In the genomic region with DNA sequence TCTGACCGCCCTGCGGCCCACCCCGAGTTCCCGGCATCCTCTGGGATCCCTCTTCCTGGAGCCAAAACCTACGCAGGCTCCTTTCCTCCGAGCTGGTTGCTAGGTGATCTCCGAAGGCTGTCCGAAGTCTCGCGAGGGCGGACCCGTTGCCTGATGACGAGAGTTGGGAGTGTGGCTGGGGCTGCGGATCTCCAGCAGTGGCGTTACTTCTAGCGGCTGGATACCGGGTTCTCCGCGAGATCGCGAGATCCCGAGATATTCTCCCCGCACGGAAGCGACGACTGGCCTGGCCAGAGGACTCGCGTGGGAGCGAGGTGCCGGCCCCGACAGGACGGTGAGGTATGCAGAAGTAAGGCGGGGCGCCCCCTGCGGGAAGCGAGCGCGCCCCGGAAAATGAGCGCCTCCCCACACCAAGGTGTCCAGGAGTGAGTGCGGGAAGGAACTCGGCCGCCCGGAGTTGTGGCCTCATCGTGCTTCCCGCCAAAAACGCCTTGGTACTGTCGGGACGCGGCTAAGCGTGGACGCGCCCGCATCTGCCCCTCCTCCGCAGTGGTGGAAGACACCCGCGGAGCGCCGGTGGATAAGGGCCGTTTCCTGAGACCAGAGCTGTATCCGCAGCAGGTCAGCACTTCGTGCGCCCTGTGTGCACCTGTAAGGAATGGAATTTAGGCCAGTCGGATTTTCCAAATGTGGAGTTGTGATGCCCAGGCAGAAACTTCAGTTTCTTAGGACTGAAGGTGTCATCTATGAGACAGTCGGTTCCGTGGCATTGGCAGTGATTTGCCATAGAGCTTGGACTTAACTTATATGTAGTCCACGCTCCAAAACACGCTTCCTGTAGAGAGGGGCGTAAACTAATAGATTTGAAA, we compare ENCODE assay signal across 1 cellular context.
TF ChIP-seq lines count a peak whose summit lies in the region.

A gene (plus strand): TSS at position 146 of the 869 bp plus-strand sequence. CDS start 1,426 bp downstream, outside the sequence.

TF ChIP-seq in K562, 482 proteins besides CTCF, POLR2A, EP300 and RAD21 (continued from another document and continues in another):
- TF ChIP-seq, protein P1, sequence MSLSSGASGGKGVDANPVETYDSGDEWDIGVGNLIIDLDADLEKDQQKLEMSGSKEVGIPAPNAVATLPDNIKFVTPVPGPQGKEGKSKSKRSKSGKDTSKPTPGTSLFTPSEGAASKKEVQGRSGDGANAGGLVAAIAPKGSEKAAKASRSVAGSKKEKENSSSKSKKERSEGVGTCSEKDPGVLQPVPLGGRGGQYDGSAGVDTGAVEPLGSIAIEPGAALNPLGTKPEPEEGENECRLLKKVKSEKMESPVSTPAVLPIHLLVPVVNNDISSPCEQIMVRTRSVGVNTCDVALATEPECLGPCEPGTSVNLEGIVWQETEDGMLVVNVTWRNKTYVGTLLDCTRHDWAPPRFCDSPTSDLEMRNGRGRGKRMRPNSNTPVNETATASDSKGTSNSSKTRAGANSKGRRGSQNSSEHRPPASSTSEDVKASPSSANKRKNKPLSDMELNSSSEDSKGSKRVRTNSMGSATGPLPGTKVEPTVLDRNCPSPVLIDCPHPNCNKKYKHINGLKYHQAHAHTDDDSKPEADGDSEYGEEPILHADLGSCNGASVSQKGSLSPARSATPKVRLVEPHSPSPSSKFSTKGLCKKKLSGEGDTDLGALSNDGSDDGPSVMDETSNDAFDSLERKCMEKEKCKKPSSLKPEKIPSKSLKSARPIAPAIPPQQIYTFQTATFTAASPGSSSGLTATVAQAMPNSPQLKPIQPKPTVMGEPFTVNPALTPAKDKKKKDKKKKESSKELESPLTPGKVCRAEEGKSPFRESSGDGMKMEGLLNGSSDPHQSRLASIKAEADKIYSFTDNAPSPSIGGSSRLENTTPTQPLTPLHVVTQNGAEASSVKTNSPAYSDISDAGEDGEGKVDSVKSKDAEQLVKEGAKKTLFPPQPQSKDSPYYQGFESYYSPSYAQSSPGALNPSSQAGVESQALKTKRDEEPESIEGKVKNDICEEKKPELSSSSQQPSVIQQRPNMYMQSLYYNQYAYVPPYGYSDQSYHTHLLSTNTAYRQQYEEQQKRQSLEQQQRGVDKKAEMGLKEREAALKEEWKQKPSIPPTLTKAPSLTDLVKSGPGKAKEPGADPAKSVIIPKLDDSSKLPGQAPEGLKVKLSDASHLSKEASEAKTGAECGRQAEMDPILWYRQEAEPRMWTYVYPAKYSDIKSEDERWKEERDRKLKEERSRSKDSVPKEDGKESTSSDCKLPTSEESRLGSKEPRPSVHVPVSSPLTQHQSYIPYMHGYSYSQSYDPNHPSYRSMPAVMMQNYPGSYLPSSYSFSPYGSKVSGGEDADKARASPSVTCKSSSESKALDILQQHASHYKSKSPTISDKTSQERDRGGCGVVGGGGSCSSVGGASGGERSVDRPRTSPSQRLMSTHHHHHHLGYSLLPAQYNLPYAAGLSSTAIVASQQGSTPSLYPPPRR (CRISPR knock-in tag; IDR thresholded peaks at IDR 0.05; ENCODE audit: borderline replicate concordance): 0 out of 2 replicates have a peak, but pooled peaks have one; percentile 54
- TF ChIP-seq ZFX (CRISPR knock-in tag; IDR thresholded peaks at IDR 0.05) (peak; percentile 83), BRD4 (IDR thresholded peaks at IDR 0.05) (0 out of 2 replicates have a peak, but pooled peaks have one; percentile 41), NR2C2 (CRISPR knock-in tag; IDR thresholded peaks at IDR 0.05) (peak; percentile 41; the same call in 1 of the 2 replicates), NR2C2 (tag; IDR thresholded peaks at IDR 0.05) (no peak; the same call in 1 of the 2 replicates), MAZ (CRISPR knock-in tag; conservative IDR thresholded peaks at IDR 0.05 in 1 of 2, IDR thresholded peaks at IDR 0.05 in 1 of 2) (peak; percentile 82 to 90), MCM2 (IDR thresholded peaks at IDR 0.05; ENCODE audit: low read depth) (no peak), ZSCAN29 (IDR thresholded peaks at IDR 0.05) (peak; percentile 55; the same call in 1 of the 2 replicates), SRF (CRISPR knock-in tag; IDR thresholded peaks at IDR 0.05) (peak in 1 of 2 experiments; percentile 69; a peak in 2 of 4 replicates), MAFG (tag; conservative IDR thresholded peaks at IDR 0.05) (no peak), GTF2E2 (tag; IDR thresholded peaks at IDR 0.05) (peak; percentile 57), ARNT (IDR thresholded peaks at IDR 0.05) (0 out of 4 replicates have a peak, but pooled peaks of 1 of the 2 experiments have one; percentile 32), RBBP5 (IDR thresholded peaks at IDR 0.05; ENCODE audit: borderline replicate concordance, insufficient read depth, low read length, poor library complexity, severe bottlenecking) (peak; percentile 98), TEAD1 (CRISPR knock-in tag; IDR thresholded peaks at IDR 0.05) (peak; percentile 91 to 98), NR3C1 (CRISPR knock-in tag; IDR thresholded peaks at IDR 0.05) (no peak; the same call in 1 of the 2 replicates), NR4A1 (CRISPR knock-in tag; IDR thresholded peaks at IDR 0.05) (no peak), NR4A1 (tag; IDR thresholded peaks at IDR 0.05) (0 out of 2 replicates have a peak, but pooled peaks have one; percentile 73), ZNF121 (CRISPR knock-in tag; conservative IDR thresholded peaks at IDR 0.05) (peak; percentile 59; the same call in 1 of the 2 replicates), SOX6 (IDR thresholded peaks at IDR 0.05) (peak; percentile 62), SMARCA4 (IDR thresholded peaks at IDR 0.05) (peak; percentile 83), ARID1B (IDR thresholded peaks at IDR 0.05) (peak; percentile 68)
- TF ChIP-seq, protein P2, sequence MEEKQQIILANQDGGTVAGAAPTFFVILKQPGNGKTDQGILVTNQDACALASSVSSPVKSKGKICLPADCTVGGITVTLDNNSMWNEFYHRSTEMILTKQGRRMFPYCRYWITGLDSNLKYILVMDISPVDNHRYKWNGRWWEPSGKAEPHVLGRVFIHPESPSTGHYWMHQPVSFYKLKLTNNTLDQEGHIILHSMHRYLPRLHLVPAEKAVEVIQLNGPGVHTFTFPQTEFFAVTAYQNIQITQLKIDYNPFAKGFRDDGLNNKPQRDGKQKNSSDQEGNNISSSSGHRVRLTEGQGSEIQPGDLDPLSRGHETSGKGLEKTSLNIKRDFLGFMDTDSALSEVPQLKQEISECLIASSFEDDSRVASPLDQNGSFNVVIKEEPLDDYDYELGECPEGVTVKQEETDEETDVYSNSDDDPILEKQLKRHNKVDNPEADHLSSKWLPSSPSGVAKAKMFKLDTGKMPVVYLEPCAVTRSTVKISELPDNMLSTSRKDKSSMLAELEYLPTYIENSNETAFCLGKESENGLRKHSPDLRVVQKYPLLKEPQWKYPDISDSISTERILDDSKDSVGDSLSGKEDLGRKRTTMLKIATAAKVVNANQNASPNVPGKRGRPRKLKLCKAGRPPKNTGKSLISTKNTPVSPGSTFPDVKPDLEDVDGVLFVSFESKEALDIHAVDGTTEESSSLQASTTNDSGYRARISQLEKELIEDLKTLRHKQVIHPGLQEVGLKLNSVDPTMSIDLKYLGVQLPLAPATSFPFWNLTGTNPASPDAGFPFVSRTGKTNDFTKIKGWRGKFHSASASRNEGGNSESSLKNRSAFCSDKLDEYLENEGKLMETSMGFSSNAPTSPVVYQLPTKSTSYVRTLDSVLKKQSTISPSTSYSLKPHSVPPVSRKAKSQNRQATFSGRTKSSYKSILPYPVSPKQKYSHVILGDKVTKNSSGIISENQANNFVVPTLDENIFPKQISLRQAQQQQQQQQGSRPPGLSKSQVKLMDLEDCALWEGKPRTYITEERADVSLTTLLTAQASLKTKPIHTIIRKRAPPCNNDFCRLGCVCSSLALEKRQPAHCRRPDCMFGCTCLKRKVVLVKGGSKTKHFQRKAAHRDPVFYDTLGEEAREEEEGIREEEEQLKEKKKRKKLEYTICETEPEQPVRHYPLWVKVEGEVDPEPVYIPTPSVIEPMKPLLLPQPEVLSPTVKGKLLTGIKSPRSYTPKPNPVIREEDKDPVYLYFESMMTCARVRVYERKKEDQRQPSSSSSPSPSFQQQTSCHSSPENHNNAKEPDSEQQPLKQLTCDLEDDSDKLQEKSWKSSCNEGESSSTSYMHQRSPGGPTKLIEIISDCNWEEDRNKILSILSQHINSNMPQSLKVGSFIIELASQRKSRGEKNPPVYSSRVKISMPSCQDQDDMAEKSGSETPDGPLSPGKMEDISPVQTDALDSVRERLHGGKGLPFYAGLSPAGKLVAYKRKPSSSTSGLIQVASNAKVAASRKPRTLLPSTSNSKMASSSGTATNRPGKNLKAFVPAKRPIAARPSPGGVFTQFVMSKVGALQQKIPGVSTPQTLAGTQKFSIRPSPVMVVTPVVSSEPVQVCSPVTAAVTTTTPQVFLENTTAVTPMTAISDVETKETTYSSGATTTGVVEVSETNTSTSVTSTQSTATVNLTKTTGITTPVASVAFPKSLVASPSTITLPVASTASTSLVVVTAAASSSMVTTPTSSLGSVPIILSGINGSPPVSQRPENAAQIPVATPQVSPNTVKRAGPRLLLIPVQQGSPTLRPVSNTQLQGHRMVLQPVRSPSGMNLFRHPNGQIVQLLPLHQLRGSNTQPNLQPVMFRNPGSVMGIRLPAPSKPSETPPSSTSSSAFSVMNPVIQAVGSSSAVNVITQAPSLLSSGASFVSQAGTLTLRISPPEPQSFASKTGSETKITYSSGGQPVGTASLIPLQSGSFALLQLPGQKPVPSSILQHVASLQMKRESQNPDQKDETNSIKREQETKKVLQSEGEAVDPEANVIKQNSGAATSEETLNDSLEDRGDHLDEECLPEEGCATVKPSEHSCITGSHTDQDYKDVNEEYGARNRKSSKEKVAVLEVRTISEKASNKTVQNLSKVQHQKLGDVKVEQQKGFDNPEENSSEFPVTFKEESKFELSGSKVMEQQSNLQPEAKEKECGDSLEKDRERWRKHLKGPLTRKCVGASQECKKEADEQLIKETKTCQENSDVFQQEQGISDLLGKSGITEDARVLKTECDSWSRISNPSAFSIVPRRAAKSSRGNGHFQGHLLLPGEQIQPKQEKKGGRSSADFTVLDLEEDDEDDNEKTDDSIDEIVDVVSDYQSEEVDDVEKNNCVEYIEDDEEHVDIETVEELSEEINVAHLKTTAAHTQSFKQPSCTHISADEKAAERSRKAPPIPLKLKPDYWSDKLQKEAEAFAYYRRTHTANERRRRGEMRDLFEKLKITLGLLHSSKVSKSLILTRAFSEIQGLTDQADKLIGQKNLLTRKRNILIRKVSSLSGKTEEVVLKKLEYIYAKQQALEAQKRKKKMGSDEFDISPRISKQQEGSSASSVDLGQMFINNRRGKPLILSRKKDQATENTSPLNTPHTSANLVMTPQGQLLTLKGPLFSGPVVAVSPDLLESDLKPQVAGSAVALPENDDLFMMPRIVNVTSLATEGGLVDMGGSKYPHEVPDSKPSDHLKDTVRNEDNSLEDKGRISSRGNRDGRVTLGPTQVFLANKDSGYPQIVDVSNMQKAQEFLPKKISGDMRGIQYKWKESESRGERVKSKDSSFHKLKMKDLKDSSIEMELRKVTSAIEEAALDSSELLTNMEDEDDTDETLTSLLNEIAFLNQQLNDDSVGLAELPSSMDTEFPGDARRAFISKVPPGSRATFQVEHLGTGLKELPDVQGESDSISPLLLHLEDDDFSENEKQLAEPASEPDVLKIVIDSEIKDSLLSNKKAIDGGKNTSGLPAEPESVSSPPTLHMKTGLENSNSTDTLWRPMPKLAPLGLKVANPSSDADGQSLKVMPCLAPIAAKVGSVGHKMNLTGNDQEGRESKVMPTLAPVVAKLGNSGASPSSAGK (IDR thresholded peaks at IDR 0.05): peak; percentile 99
- TF ChIP-seq, protein P3, sequence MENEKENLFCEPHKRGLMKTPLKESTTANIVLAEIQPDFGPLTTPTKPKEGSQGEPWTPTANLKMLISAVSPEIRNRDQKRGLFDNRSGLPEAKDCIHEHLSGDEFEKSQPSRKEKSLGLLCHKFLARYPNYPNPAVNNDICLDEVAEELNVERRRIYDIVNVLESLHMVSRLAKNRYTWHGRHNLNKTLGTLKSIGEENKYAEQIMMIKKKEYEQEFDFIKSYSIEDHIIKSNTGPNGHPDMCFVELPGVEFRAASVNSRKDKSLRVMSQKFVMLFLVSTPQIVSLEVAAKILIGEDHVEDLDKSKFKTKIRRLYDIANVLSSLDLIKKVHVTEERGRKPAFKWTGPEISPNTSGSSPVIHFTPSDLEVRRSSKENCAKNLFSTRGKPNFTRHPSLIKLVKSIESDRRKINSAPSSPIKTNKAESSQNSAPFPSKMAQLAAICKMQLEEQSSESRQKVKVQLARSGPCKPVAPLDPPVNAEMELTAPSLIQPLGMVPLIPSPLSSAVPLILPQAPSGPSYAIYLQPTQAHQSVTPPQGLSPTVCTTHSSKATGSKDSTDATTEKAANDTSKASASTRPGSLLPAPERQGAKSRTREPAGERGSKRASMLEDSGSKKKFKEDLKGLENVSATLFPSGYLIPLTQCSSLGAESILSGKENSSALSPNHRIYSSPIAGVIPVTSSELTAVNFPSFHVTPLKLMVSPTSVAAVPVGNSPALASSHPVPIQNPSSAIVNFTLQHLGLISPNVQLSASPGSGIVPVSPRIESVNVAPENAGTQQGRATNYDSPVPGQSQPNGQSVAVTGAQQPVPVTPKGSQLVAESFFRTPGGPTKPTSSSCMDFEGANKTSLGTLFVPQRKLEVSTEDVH (IDR thresholded peaks at IDR 0.05; ENCODE audit: low read depth, partially characterized antibody): peak; percentile 97
- TF ChIP-seq, protein P4, sequence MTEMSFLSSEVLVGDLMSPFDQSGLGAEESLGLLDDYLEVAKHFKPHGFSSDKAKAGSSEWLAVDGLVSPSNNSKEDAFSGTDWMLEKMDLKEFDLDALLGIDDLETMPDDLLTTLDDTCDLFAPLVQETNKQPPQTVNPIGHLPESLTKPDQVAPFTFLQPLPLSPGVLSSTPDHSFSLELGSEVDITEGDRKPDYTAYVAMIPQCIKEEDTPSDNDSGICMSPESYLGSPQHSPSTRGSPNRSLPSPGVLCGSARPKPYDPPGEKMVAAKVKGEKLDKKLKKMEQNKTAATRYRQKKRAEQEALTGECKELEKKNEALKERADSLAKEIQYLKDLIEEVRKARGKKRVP (CRISPR knock-in tag; IDR thresholded peaks at IDR 0.05): peak; percentile 24; the same call in 1 of the 2 replicates
- TF ChIP-seq, protein P5, sequence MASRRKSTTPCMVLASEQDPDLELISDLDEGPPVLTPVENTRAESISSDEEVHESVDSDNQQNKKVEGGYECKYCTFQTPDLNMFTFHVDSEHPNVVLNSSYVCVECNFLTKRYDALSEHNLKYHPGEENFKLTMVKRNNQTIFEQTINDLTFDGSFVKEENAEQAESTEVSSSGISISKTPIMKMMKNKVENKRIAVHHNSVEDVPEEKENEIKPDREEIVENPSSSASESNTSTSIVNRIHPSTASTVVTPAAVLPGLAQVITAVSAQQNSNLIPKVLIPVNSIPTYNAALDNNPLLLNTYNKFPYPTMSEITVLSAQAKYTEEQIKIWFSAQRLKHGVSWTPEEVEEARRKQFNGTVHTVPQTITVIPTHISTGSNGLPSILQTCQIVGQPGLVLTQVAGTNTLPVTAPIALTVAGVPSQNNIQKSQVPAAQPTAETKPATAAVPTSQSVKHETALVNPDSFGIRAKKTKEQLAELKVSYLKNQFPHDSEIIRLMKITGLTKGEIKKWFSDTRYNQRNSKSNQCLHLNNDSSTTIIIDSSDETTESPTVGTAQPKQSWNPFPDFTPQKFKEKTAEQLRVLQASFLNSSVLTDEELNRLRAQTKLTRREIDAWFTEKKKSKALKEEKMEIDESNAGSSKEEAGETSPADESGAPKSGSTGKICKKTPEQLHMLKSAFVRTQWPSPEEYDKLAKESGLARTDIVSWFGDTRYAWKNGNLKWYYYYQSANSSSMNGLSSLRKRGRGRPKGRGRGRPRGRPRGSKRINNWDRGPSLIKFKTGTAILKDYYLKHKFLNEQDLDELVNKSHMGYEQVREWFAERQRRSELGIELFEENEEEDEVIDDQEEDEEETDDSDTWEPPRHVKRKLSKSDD (conservative IDR thresholded peaks at IDR 0.05; ENCODE audit: low read length): peak; percentile 94
